8 cellular contexts compared by ENCODE assay signal in the genomic region with DNA sequence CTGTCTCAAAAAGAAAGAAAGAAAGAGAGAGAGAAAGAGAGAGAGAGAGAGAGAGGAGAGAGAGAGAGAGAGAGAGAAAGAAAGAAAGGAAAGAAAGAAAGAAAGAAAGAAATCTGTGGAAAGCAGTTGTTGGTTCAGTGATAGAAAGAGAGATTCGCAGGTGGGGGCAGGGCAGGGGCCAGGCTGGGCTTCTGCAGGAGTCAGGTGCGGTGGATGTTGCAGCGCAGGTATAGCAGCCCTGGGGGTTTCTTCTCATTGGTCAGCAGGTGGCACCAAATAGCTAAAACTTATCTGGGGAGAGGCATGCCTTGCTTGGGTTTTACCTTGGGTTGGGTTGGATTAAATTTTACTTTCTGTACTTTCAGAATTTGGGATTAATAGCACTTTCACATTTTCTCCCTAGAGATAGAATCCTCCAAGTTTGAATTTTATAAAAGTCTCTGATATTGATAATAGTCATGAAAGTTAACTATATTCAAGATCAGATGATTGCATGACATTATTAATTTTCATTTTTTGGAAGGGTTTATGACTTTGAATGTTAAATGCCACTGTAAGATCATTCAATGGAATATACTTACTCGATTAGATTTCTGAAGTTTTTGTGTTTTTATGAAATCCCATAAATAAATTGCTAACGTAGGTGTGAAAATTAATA.
DNase-seq lines count a peak whose midpoint lies in the region; ATAC-seq, FAIRE-seq and TF ChIP-seq lines count a peak whose summit lies in the region.

No MANE protein-coding gene starts in this region.

- H3K36me3 Mint-ChIP-seq in endothelial cell (ENCODE audit: low read depth, unreplicated experiment), result peaks cover 43% of the 10 kb centered on the region

- H3K27me3 ChIP-seq in BJ (ENCODE audit: control insufficient read depth, insufficient read depth, low read length) (no peaks in the 10 kb centered on the region), neural cell (ENCODE audit: insufficient read depth, low read depth, low read length) (no peaks in the 10 kb centered on the region), tibial artery (no peaks in the 10 kb centered on the region)

- no peaks in the 10 kb centered on the region for H3K9me3 Mint-ChIP-seq in endothelial cell (ENCODE audit: unreplicated experiment)

- DNase-seq in BJ (ENCODE audit: low read depth), result no peak
- peak; percentile 40 for DNase-seq in GM19239 (ENCODE audit: insufficient read length, low spot score)
- DNase-seq in NCI-H526 (lab: John Stamatoyannopoulos, UW), result peak; percentile 72 to 90
- DNase-seq in activated CD4-positive, alpha-beta T cell treated with anti-CD3 and anti-CD28 coated beads, Interleukin-2, amount 50 U/mL, for 48 hours, result peak; percentile 27 to 55
- DNase-seq in endothelial cell (ENCODE audit: low spot score), result peak; percentile 47
- no peak for DNase-seq in tibial artery

- intact Hi-C loops in tibial artery (cut with DNase I; ENCODE audit: low total_unique reads), result loop anchor here (10.0 kb wide), 1 partner anchor 182 kb away; no protein-coding TSS in a partner anchor

- POLR2A ChIA-PET in BJ (lab: Charles Lee), result no interaction called here

- no peak overlapping the region for H3K4me3 Mint-ChIP-seq in endothelial cell (ENCODE audit: unreplicated experiment)

- no peak overlapping the region for H3K9ac ChIP-seq in neural cell (ENCODE audit: low read length)

- peak; percentile 51 for ATAC-seq in HG03457 (IDR thresholded peaks at IDR 0.05; ENCODE audit: unreplicated experiment)

- H4K20me1 ChIP-seq in neural cell (ENCODE audit: insufficient read depth), result peaks cover 5% of the 10 kb centered on the region

- H3K27ac ChIP-seq in neural cell (ENCODE audit: low read length), result no peak overlapping the region
- no peak overlapping the region for H3K27ac ChIP-seq in tibial artery

- peak; percentile 59 for TF ChIP-seq CTCF in BJ (IDR thresholded peaks at IDR 0.05; ENCODE audit: insufficient read depth, low read depth, low read length)
- peak; percentile 35 for TF ChIP-seq CTCF in endothelial cell (IDR thresholded peaks at IDR 0.05; ENCODE audit: unreplicated experiment)
- peak; percentile 39 for TF ChIP-seq CTCF in neural cell (IDR thresholded peaks at IDR 0.05; ENCODE audit: poor library complexity, severe bottlenecking)
- peak; percentile 46 to 55 for TF ChIP-seq CTCF in tibial artery (IDR thresholded peaks at IDR 0.05)

- peak; percentile 37 for TF ChIP-seq RAD21 in neural cell (conservative IDR thresholded peaks at IDR 0.05)

- H2AFZ ChIP-seq in neural cell (ENCODE audit: low read depth, low read length), result no peak overlapping the region

- no peaks in the 10 kb centered on the region for H3K79me2 ChIP-seq in neural cell (replicated peaks; ENCODE audit: insufficient read depth, low read length)

- no peaks in the 10 kb centered on the region for H3K9me2 ChIP-seq in neural cell (ENCODE audit: insufficient read depth, low read length)

- H3K36me3 ChIP-seq in BJ (ENCODE audit: control insufficient read depth, insufficient read depth, low read length) (peaks cover 7% of the 10 kb centered on the region), neural cell (ENCODE audit: insufficient read depth, low read length) (peaks cover 7% of the 10 kb centered on the region), tibial artery (peaks cover 4 to 18% (median 15%) of the 10 kb centered on the region in 3 donors)

- H3K4me3 ChIP-seq in BJ (ENCODE audit: low read depth, low read length) (no peak overlapping the region), neural cell (ENCODE audit: low read length) (no peak overlapping the region), tibial artery (no peak overlapping the region)

- peaks cover 37% of the 10 kb centered on the region for H3K4me1 Mint-ChIP-seq in endothelial cell (ENCODE audit: unreplicated experiment)

- CTCF ChIA-PET in BJ (lab: Yijun Ruan, JAX), result interaction anchor here (0.6 to 5.6 kb wide), 14 partner anchors 9 to 416 kb away, joined by 3 to 46 read pairs (median 4); partner anchors contain the start of gene EML6

- no peak overlapping the region for H3K27ac Mint-ChIP-seq in endothelial cell (ENCODE audit: unreplicated experiment)

- H3K9me3 ChIP-seq in neural cell (ENCODE audit: low read length) (no peaks in the 10 kb centered on the region), tibial artery (no peaks in the 10 kb centered on the region)

- H3F3A ChIP-seq in neural cell (ENCODE audit: insufficient read depth, low read length, poor library complexity, severe bottlenecking), result no peaks in the 10 kb centered on the region

- H3K27me3 Mint-ChIP-seq in endothelial cell (ENCODE audit: unreplicated experiment), result peaks cover 11% of the 10 kb centered on the region

- peaks cover 0 to 67% (median 25%) of the 10 kb centered on the region in 4 donors for H3K4me1 ChIP-seq in tibial artery

- peak; percentile 93 for FAIRE-seq in GM19239 (lab: Jason Lieb, UNC)

- TF ChIP-seq EP300 in neural cell (conservative IDR thresholded peaks at IDR 0.05; ENCODE audit: poor library complexity, severe bottlenecking), result no peak

- no peak overlapping the region for H3K4me2 ChIP-seq in neural cell (ENCODE audit: low read length)

TF ChIP-seq in neural cell, 6 proteins besides CTCF, POLR2A, EP300 and RAD21:
- no peak for TF ChIP-seq EZH2 (IDR thresholded peaks at IDR 0.05; ENCODE audit: borderline replicate concordance, insufficient read depth, low read length, poor library complexity, severe bottlenecking)
- no peak for TF ChIP-seq TAF1 (IDR thresholded peaks at IDR 0.05; ENCODE audit: low read depth)
- peak; percentile 40 for TF ChIP-seq SMC3 (conservative IDR thresholded peaks at IDR 0.05; ENCODE audit: poor library complexity)
- no peak for TF ChIP-seq POLR2AphosphoS5 (IDR thresholded peaks at IDR 0.05)

Comparison
In these comparisons a context has a peak if more than half of its experiments do, and no peak if none do; other contexts are left out.
1. DNase-seq: peak in GM19239 (single experiment), NCI-H526 (2 of 2), activated CD4-positive, alpha-beta T cell treated with anti-CD3 and anti-CD28 coated beads, Interleukin-2, amount 50 U/mL, for 48 hours (2 of 2) and endothelial cell (single experiment); none in BJ (single experiment) and tibial artery (0 of 2).
2. Peak in every context shown above with its lines, with median percentiles within 50 percentile points of each other: CTCF ChIP-seq.